Comparison of ENCODE assay signal across 8 cellular contexts in the genomic region with DNA sequence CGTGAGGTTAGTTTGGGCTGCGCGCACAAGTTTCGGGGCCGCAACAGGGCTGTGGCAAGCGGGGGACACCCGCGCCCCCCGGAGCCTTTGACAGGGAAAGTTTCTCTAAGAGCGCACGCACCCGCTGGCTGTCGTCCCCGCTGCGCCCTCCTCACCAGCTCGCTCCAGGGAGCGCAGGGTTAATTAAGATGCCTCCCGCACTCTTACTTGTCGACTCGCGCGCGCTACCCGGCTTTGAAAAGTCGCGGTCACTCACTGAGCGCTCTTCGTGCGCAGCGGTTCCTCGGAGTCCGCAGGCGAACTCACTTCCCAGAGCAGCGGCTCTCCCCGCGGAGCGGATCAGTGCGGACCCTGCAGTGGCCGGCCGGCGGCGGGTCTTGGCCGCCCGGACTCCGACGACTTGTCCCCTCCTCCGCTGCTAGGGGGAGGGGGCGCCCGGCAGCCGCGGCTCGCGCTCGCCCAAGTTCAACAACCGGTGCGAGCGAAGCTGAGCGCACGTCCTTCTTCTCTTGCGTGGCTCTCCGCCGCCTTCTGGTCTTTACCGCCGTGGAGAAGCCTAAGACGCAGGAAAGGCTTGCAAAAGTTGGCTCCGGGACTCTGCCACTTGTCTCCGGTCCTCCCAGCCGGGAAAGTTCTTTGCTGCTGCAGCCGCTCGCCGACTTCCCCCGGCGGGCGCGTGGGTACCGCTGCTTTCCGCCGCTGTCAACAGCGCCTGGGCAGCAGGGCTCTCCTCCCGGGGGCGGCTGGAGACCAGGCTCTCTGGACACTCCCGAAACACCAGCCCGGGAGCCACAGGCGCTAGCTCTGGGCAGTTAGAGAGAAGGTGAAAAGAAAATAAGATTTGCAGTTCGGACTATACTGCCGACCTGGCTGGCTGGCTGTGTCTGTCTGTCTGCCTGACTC. TPM values are rescaled to one million over a fixed set of nuclear protein-coding genes. Genes with fewer than 3 reads are reported as not detected.
DNase-seq lines count a peak whose midpoint lies in the region; ATAC-seq and TF ChIP-seq lines count a peak whose summit lies in the region.

No MANE protein-coding gene starts in this region.

- POLR2A ChIA-PET in PC-9 (lab: Charles Lee; ENCODE audit: unreplicated experiment) = interaction anchor here (0.6 to 1.4 kb wide), 37 partner anchors 11 to 1686 kb away, joined by 3 to 22 read pairs (median 6); a partner anchor contains a TSS

- CTCF ChIA-PET in activated CD8-positive, alpha-beta memory T cell treated with anti-CD3 and anti-CD28 coated beads, Interleukin-2, amount 10 ng/mL, durations not matched to agents 7 days and 5 days (lab: Charles Lee) = interaction anchor here (0.9 to 5.5 kb wide), 10 partner anchors 16 to 915 kb away, joined by 3 to 39 read pairs (median 4); a partner anchor contains a TSS
- CTCF ChIA-PET in PC-9 (lab: Charles Lee) = interaction anchor here (0.6 to 0.9 kb wide), 4 partner anchors 31 to 976 kb away, joined by 3 to 7 read pairs (median 4); no protein-coding TSS in a partner anchor

- BruUV-seq in PC-9 (replicated peaks; lab: Mats Ljungman, UMichigan) = TSS peak; percentile 44

- peaks cover 1% of the 10 kb centered on the region; the same call in 1 of the 2 replicates for H3K9me3 ChIP-seq in PC-9 (ENCODE audit: insufficient read depth, low read depth)
- no peaks in the 10 kb centered on the region for H3K9me3 ChIP-seq in adrenal gland (replicated peaks in 1 of 3)

- H3K4me1 Mint-ChIP-seq in activated CD8-positive, alpha-beta memory T cell treated with anti-CD3 and anti-CD28 coated beads, Interleukin-2, amount 10 ng/mL, durations not matched to agents 7 days and 5 days = peaks cover 14% of the 10 kb centered on the region

- intact Hi-C loops in PC-9 (cut with micrococcal nuclease; ENCODE audit: unreplicated experiment) (loop anchor here (5.0 to 10.0 kb wide), 3 partner anchors 259 to 701 kb away; no protein-coding TSS in a partner anchor), adrenal gland (cut with DNase I) (loop anchor here in 1 of 2 donors (10.0 kb wide), 1 partner anchor 371 kb away; no protein-coding TSS in a partner anchor)

- no peak for DNase-seq in activated CD8-positive, alpha-beta memory T cell treated with anti-CD3 and anti-CD28 coated beads, Interleukin-2, amount 10 ng/mL, durations not matched to agents 7 days and 5 days
- no peak for DNase-seq in activated CD8-positive, alpha-beta memory T cell treated with anti-CD3 and anti-CD28 coated beads for 24 hours
- DNase-seq in PC-9 (peak; percentile 39 to 45), adrenal gland (peak; percentile 55 to 87 (median 77)), hepatic stellate cell (ENCODE audit: low spot score) (peak; percentile 41), cortex of kidney (lab: John Stamatoyannopoulos, UW) (no peak)

- H4K20me1 ChIP-seq in PC-9 (ENCODE audit: insufficient read depth) = peaks cover 37% of the 10 kb centered on the region

- H3K9me2 ChIP-seq in PC-9 (ENCODE audit: insufficient read depth) = no peaks in the 10 kb centered on the region

- H3K27ac ChIP-seq in PC-9 (peak overlapping the region; percentile 92), adrenal gland (peak overlapping the region; percentile 99 to 100 (median 99)), rectal smooth muscle tissue (ENCODE audit: low read depth, low read length) (peak overlapping the region; percentile 100)

- H3K27ac Mint-ChIP-seq in activated CD8-positive, alpha-beta memory T cell treated with anti-CD3 and anti-CD28 coated beads, Interleukin-2, amount 10 ng/mL, durations not matched to agents 7 days and 5 days = peak overlapping the region; percentile 94

- H3K36me3 ChIP-seq in PC-9 (ENCODE audit: low read depth) = peaks cover 24% of the 10 kb centered on the region; the same call in 1 of the 2 replicates
- H3K36me3 ChIP-seq in adrenal gland (replicated peaks in 1 of 2) = peaks cover 0 to 7% of the 10 kb centered on the region in 2 donors
- peaks cover 11% of the 10 kb centered on the region for H3K36me3 ChIP-seq in rectal smooth muscle tissue (ENCODE audit: control insufficient read depth, insufficient read depth, low read length)

- WGBS in adrenal gland, 4 donors = 0 to 1% (median 0%) methylated on average over 23 to 86 of the region's 86 CpGs

- H3K9me3 Mint-ChIP-seq in activated CD8-positive, alpha-beta memory T cell treated with anti-CD3 and anti-CD28 coated beads, Interleukin-2, amount 10 ng/mL, durations not matched to agents 7 days and 5 days (ENCODE audit: low read depth) = no peaks in the 10 kb centered on the region

- H3K4me1 ChIP-seq in PC-9 (replicated peaks; ENCODE audit: insufficient read depth) = peaks cover 35% of the 10 kb centered on the region
- peaks cover 12 to 36% of the 10 kb centered on the region in 2 donors for H3K4me1 ChIP-seq in adrenal gland (replicated peaks in 1 of 2)
- H3K4me1 ChIP-seq in rectal smooth muscle tissue (ENCODE audit: control insufficient read depth, insufficient read depth, low read length) = peaks cover 3% of the 10 kb centered on the region

- peaks cover 9% of the 10 kb centered on the region for H3K27me3 Mint-ChIP-seq in activated CD8-positive, alpha-beta memory T cell treated with anti-CD3 and anti-CD28 coated beads, Interleukin-2, amount 10 ng/mL, durations not matched to agents 7 days and 5 days

- no peak for TF ChIP-seq CTCF in PC-9 (conservative IDR thresholded peaks at IDR 0.05)
- TF ChIP-seq CTCF in adrenal gland (IDR thresholded peaks at IDR 0.05) = peak in 3 of 6 experiments; percentile 8 to 22 (median 12)

- H3K79me2 ChIP-seq in PC-9 (ENCODE audit: low read depth) = peaks cover 40% of the 10 kb centered on the region

- peak overlapping the region; percentile 94 for H3K4me3 ChIP-seq in PC-9
- H3K4me3 ChIP-seq in adrenal gland = peak overlapping the region; percentile 62 to 84 (median 78)
- peak overlapping the region; percentile 90 for H3K4me3 ChIP-seq in rectal smooth muscle tissue (ENCODE audit: low read length)

- H3K4me2 ChIP-seq in PC-9 = peak overlapping the region; percentile 83

- ATAC-seq in activated CD8-positive, alpha-beta memory T cell treated with anti-CD3 and anti-CD28 coated beads, Interleukin-2, amount 10 ng/mL, durations not matched to agents 7 days and 5 days = peak; percentile 6
- ATAC-seq in HG03064 (IDR thresholded peaks at IDR 0.05; ENCODE audit: low read depth, unreplicated experiment) = peak; percentile 11

- peak overlapping the region; percentile 86 for H3K4me3 Mint-ChIP-seq in activated CD8-positive, alpha-beta memory T cell treated with anti-CD3 and anti-CD28 coated beads, Interleukin-2, amount 10 ng/mL, durations not matched to agents 7 days and 5 days

- no peak overlapping the region for H2AFZ ChIP-seq in PC-9

- peaks cover 23% of the 10 kb centered on the region for H3K36me3 Mint-ChIP-seq in activated CD8-positive, alpha-beta memory T cell treated with anti-CD3 and anti-CD28 coated beads, Interleukin-2, amount 10 ng/mL, durations not matched to agents 7 days and 5 days

- peaks cover 57% of the 10 kb centered on the region for H3F3A ChIP-seq in PC-9 (ENCODE audit: insufficient read depth, low read depth)

- H3K27me3 ChIP-seq in PC-9 (ENCODE audit: insufficient read depth, low read depth) (no peaks in the 10 kb centered on the region), adrenal gland (no peaks in the 10 kb centered on the region), rectal smooth muscle tissue (ENCODE audit: control insufficient read depth, insufficient read depth, low read length) (no peaks in the 10 kb centered on the region)

- peak overlapping the region; percentile 99 for H3K9ac ChIP-seq in rectal smooth muscle tissue (ENCODE audit: low read length)

- TF ChIP-seq POLR2A in adrenal gland (IDR thresholded peaks at IDR 0.05) = peak; percentile 2 to 100

RNA-seq across cellular contexts. Expression of a gene that starts 0.5 kb away (rescaled TPM):
- total RNA-seq in activated CD8-positive, alpha-beta memory T cell treated with anti-CD3 and anti-CD28 coated beads, Interleukin-2, amount 10 ng/mL, durations not matched to agents 7 days and 5 days = 100 to 1,000 TPM in 1 of 2 experiments, 10 to 100 TPM in 1; 50.5 to 129 TPM
- 74.7 and 93.7 TPM in 2 replicates for total RNA-seq in PC-9 (2021)
- total RNA-seq in adrenal gland = 100 to 1,000 TPM in 1 of 8 donors, 10 to 100 TPM in 7; 37.8 to 250 (median 74.2) TPM
- polyA plus RNA-seq in adrenal gland = 10 to 100 TPM; 35.9 to 54.9 (median 43.1) TPM

Comparison
In these comparisons a context has a peak if more than half of its experiments do, and no peak if none do; other contexts are left out.
1. DNase-seq: peak in PC-9 (2 of 2), adrenal gland (7 of 7) and hepatic stellate cell (single experiment); none in activated CD8-positive, alpha-beta memory T cell treated with anti-CD3 and anti-CD28 coated beads, Interleukin-2, amount 10 ng/mL, durations not matched to agents 7 days and 5 days (single experiment), activated CD8-positive, alpha-beta memory T cell treated with anti-CD3 and anti-CD28 coated beads for 24 hours (single experiment) and cortex of kidney (single experiment).
2. Peak in every context shown above with its lines, with median percentiles within 50 percentile points of each other: H3K27ac ChIP-seq and H3K4me3 ChIP-seq.